Comparison of ENCODE assay signal across 8 cellular contexts in genomic region chr6:63637865-63638445, GRCh38. TPM values are rescaled to one million over a fixed set of nuclear protein-coding genes. Genes with fewer than 3 reads are reported as not detected.
A peak's percentile ranks its signal among the peaks of the same experiment; 100 is the strongest.
DNase-seq lines count a peak whose midpoint lies in the region; ATAC-seq and TF ChIP-seq lines count a peak whose summit lies in the region.

No MANE protein-coding gene starts in this region.

- H3K4me1 Mint-ChIP-seq in mesothelial cell of epicardium, result peaks cover 40% of the 10 kb centered on the region

- no peaks in the 10 kb centered on the region for H3K36me3 Mint-ChIP-seq in mesothelial cell of epicardium

- DNase-seq in AML-193 (lab: John Stamatoyannopoulos, UW) (peak; percentile 30 to 43), HFF-Myc (ENCODE audit: extremely low read depth, low read depth) (no peak), ascending aorta (ENCODE audit: low spot score in 2 of 2) (no peak), mesothelial cell of epicardium (ENCODE audit: low spot score in 2 of 2, unreplicated experiment in 2 of 2) (no peak), aorta (no peak), Ammon's horn (ENCODE audit: low spot score) (no peak), midbrain (lab: John Stamatoyannopoulos, UW) (no peak)

- H3K27ac ChIP-seq in ascending aorta (no peak overlapping the region), aorta (ENCODE audit: low read depth in 1 of 2, low read length in 2 of 2) (no peak overlapping the region)

- H3K27me3 ChIP-seq in ascending aorta (no peaks in the 10 kb centered on the region), aorta (ENCODE audit: control insufficient read depth in 1 of 2, insufficient read depth in 2 of 2, low read length in 1 of 2) (no peaks in the 10 kb centered on the region)

- no peaks in the 10 kb centered on the region for H3K9me3 ChIP-seq in ascending aorta
- H3K9me3 ChIP-seq in aorta (ENCODE audit: control insufficient read depth, low read length), result no peaks in the 10 kb centered on the region

- H3K36me3 ChIP-seq in ascending aorta (no peaks in the 10 kb centered on the region), aorta (ENCODE audit: control insufficient read depth in 1 of 2, insufficient read depth in 2 of 2, low read length in 1 of 2) (no peaks in the 10 kb centered on the region)

- H3K27ac Mint-ChIP-seq in mesothelial cell of epicardium, result peak overlapping the region; percentile 69

- 59 to 63% methylated on average over 2 of the region's 2 CpGs for WGBS in aorta, 2 donors

- no peak for TF ChIP-seq CTCF in HFF-Myc (IDR thresholded peaks at IDR 0.05; ENCODE audit: low read depth, low read length, missing control alignments)
- TF ChIP-seq CTCF in ascending aorta (IDR thresholded peaks at IDR 0.05), result no peak
- TF ChIP-seq CTCF in mesothelial cell of epicardium (IDR thresholded peaks at IDR 0.05; ENCODE audit: unreplicated experiment), result no peak

- ATAC-seq in aorta (ENCODE audit: low FRiP score) (no peak), GM21515 (IDR thresholded peaks at IDR 0.05; ENCODE audit: unreplicated experiment) (no peak)

- peak overlapping the region; percentile 95 for H3K4me3 Mint-ChIP-seq in mesothelial cell of epicardium

- H3K9me3 Mint-ChIP-seq in mesothelial cell of epicardium, result no peaks in the 10 kb centered on the region

- H3K4me1 ChIP-seq in ascending aorta (peaks cover 0 to 21% of the 10 kb centered on the region in 2 donors), aorta (ENCODE audit: control insufficient read depth in 1 of 2, insufficient read depth in 2 of 2, low read length in 2 of 2) (peaks cover 1 to 5% of the 10 kb centered on the region in 2 donors)

- H3K27me3 Mint-ChIP-seq in mesothelial cell of epicardium (ENCODE audit: low read depth), result peaks cover 2% of the 10 kb centered on the region

- intact Hi-C loops in ascending aorta (cut with DNase I) (no loop called here), aorta (cut with DNase I) (loop anchor here (10.0 kb wide), 2 partner anchors 47 to 63 kb away; partner anchors contain the start of genes LOC128125822 (in 1 of the 2) and PTP4A1 (in 1 of the 2))

- peak overlapping the region; percentile 86 for H3K4me3 ChIP-seq in HFF-Myc (replicated peaks; ENCODE audit: low read depth, low read length)
- peak overlapping the region; percentile 80 to 82 for H3K4me3 ChIP-seq in ascending aorta
- no peak overlapping the region for H3K4me3 ChIP-seq in aorta (ENCODE audit: low read length in 2 of 2)

RNA-seq across cellular contexts. Expression of gene PHF3, which starts 2.4 kb away (rescaled TPM):
- 31.5 TPM for total RNA-seq in ascending aorta
- total RNA-seq in mesothelial cell of epicardium, result 64.8 to 69.5 TPM (median 67.1 TPM) in 3 replicates
- 10 to 100 TPM; 52.1 to 69.2 TPM for total RNA-seq in aorta
- polyA plus RNA-seq in aorta, result 10 to 100 TPM in 1 of 2 donors, 1 to 10 TPM in 1; 6.9 to 12.9 TPM

Comparison
In these comparisons a context has a peak if more than half of its experiments do, and no peak if none do; other contexts are left out.
1. DNase-seq: peak in AML-193 (2 of 2); none in HFF-Myc (single experiment), ascending aorta (0 of 2), mesothelial cell of epicardium (0 of 2), aorta (0 of 2), Ammon's horn (single experiment) and midbrain (single experiment).
2. H3K4me3 ChIP-seq: peak in HFF-Myc (single experiment) and ascending aorta (2 of 2); none in aorta (0 of 2).